Comparison of ENCODE assay signal across 1 cellular context in the genomic region with DNA sequence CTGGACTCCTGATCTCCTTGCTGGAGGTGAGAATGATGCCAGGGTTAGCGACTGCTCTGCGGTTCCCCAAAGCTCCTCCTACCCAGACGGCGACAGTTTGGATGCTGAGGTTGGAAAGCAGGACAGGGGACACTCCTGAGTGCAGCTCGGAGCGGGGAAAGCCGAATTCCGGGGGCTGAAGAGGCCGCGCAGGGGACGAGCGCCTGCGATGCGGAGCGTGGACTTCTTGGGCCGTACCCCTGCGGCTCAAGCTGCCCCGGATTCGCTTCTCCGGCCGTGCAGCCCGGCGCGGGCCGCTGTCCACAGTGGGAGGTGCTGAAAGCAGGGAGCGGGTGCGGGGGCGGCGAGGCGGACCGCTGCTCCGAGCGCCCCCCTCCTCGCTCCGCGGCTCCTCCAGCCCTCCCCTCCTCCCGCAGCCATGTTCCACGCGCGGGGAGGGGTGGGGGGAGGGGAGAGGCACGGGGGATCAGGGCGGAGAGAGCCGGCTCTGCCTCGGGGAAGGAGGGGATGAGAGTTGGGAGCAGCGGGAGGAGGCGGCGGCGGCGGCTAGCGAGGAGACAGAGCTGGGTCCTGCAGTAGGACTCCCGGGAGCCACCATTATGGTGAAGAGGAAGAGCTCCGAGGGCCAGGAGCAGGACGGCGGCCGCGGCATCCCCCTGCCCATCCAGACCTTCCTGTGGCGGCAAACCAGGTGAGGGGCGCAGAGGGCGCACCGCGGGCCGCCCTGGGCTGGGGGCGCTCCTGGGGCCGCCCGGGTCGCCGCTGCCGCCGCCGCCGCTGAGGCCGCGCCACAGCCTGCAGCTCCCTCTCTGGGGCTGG.
TF ChIP-seq lines count a peak whose summit lies in the region.

A gene with protein sequence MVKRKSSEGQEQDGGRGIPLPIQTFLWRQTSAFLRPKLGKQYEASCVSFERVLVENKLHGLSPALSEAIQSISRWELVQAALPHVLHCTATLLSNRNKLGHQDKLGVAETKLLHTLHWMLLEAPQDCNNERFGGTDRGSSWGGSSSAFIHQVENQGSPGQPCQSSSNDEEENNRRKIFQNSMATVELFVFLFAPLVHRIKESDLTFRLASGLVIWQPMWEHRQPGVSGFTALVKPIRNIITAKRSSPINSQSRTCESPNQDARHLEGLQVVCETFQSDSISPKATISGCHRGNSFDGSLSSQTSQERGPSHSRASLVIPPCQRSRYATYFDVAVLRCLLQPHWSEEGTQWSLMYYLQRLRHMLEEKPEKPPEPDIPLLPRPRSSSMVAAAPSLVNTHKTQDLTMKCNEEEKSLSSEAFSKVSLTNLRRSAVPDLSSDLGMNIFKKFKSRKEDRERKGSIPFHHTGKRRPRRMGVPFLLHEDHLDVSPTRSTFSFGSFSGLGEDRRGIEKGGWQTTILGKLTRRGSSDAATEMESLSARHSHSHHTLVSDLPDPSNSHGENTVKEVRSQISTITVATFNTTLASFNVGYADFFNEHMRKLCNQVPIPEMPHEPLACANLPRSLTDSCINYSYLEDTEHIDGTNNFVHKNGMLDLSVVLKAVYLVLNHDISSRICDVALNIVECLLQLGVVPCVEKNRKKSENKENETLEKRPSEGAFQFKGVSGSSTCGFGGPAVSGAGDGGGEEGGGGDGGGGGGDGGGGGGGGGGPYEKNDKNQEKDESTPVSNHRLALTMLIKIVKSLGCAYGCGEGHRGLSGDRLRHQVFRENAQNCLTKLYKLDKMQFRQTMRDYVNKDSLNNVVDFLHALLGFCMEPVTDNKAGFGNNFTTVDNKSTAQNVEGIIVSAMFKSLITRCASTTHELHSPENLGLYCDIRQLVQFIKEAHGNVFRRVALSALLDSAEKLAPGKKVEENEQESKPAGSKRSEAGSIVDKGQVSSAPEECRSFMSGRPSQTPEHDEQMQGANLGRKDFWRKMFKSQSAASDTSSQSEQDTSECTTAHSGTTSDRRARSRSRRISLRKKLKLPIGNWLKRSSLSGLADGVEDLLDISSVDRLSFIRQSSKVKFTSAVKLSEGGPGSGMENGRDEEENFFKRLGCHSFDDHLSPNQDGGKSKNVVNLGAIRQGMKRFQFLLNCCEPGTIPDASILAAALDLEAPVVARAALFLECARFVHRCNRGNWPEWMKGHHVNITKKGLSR (N-terminal part only) (plus strand): TSS at position 359 of the 819 bp plus-strand sequence. CDS start 241 bp downstream, at position 600.

TF ChIP-seq in WTC11, 78 proteins besides CTCF, POLR2A, EP300 and RAD21 (continued from another document):
- TF ChIP-seq, protein P1, sequence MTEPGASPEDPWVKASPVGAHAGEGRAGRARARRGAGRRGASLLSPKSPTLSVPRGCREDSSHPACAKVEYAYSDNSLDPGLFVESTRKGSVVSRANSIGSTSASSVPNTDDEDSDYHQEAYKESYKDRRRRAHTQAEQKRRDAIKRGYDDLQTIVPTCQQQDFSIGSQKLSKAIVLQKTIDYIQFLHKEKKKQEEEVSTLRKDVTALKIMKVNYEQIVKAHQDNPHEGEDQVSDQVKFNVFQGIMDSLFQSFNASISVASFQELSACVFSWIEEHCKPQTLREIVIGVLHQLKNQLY (CRISPR knock-in tag; IDR thresholded peaks at IDR 0.05), result peak; percentile 83; the same call in 1 of the 2 replicates
- TF ChIP-seq TCF7 (CRISPR knock-in tag; IDR thresholded peaks at IDR 0.05; ENCODE audit: low read depth) (peak; percentile 96), NFATC4 (CRISPR knock-in tag; IDR thresholded peaks at IDR 0.05) (no peak), JAZF1 (CRISPR knock-in tag; IDR thresholded peaks at IDR 0.05) (no peak), PRRX2 (CRISPR knock-in tag; IDR thresholded peaks at IDR 0.05) (no peak), GTF2I (CRISPR knock-in tag; conservative IDR thresholded peaks at IDR 0.05) (no peak), CREB1 (CRISPR knock-in tag; IDR thresholded peaks at IDR 0.05) (peak; percentile 96), ESRRA (CRISPR knock-in tag; IDR thresholded peaks at IDR 0.05; ENCODE audit: borderline replicate concordance) (peak; percentile 96), ZNF121 (CRISPR knock-in tag; IDR thresholded peaks at IDR 0.05) (no peak), SMAD4 (CRISPR knock-in tag; IDR thresholded peaks at IDR 0.05) (peak; percentile 89), ZBTB21 (CRISPR knock-in tag; IDR thresholded peaks at IDR 0.05; ENCODE audit: borderline replicate concordance) (peak; percentile 93), MYBL2 (CRISPR knock-in tag; IDR thresholded peaks at IDR 0.05) (peak; percentile 97), TP53 (CRISPR knock-in tag; IDR thresholded peaks at IDR 0.05) (peak; percentile 97), NFYB (CRISPR knock-in tag; conservative IDR thresholded peaks at IDR 0.05; ENCODE audit: low read depth) (peak; percentile 51; the same call in 1 of the 2 replicates), ZNF219 (CRISPR knock-in tag; IDR thresholded peaks at IDR 0.05; ENCODE audit: borderline replicate concordance) (peak; percentile 97; the same call in 1 of the 2 replicates)
- TF ChIP-seq, protein P2, sequence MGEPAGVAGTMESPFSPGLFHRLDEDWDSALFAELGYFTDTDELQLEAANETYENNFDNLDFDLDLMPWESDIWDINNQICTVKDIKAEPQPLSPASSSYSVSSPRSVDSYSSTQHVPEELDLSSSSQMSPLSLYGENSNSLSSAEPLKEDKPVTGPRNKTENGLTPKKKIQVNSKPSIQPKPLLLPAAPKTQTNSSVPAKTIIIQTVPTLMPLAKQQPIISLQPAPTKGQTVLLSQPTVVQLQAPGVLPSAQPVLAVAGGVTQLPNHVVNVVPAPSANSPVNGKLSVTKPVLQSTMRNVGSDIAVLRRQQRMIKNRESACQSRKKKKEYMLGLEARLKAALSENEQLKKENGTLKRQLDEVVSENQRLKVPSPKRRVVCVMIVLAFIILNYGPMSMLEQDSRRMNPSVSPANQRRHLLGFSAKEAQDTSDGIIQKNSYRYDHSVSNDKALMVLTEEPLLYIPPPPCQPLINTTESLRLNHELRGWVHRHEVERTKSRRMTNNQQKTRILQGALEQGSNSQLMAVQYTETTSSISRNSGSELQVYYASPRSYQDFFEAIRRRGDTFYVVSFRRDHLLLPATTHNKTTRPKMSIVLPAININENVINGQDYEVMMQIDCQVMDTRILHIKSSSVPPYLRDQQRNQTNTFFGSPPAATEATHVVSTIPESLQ (CRISPR knock-in tag; IDR thresholded peaks at IDR 0.05), result no peak
- TF ChIP-seq, protein P3, sequence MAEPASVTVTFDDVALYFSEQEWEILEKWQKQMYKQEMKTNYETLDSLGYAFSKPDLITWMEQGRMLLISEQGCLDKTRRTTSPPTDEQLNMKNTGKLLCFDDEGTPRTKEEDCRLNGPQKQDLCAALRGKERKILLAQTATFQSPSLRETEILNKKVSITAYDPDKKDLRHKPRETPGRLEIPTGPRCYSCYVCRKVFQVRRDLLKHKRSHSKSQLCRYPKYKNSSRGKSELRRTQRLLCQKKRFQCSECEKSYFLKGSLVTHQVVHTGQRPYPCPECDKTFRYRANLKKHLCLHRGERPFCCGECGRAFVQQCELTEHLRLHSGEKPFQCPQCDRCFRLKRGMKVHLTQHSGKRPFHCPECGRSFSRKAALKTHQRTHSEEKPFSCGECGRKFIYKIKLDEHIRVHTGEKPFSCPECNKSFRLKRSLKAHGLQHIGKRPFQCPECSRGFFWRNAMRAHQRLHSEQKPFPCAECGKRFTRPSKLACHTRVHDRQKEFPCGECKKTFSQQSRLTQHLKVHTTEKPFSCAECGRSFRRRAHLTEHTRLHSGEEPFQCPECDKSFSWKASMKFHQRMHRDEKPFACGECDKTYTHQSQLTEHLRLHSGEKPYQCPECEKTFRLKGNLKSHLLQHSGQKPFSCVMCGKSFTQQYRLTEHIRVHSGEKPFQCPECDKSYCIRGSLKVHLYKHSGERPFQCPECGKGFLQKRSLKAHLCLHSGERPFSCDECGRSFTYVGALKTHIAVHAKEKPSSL (CRISPR knock-in tag; conservative IDR thresholded peaks at IDR 0.05), result no peak
- TF ChIP-seq, protein P4, sequence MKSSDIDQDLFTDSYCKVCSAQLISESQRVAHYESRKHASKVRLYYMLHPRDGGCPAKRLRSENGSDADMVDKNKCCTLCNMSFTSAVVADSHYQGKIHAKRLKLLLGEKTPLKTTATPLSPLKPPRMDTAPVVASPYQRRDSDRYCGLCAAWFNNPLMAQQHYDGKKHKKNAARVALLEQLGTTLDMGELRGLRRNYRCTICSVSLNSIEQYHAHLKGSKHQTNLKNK (CRISPR knock-in tag; IDR thresholded peaks at IDR 0.05), result no peak
- TF ChIP-seq, protein P5, sequence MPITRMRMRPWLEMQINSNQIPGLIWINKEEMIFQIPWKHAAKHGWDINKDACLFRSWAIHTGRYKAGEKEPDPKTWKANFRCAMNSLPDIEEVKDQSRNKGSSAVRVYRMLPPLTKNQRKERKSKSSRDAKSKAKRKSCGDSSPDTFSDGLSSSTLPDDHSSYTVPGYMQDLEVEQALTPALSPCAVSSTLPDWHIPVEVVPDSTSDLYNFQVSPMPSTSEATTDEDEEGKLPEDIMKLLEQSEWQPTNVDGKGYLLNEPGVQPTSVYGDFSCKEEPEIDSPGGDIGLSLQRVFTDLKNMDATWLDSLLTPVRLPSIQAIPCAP (CRISPR knock-in tag; IDR thresholded peaks at IDR 0.05), result peak; percentile 91
- TF ChIP-seq, protein P6, sequence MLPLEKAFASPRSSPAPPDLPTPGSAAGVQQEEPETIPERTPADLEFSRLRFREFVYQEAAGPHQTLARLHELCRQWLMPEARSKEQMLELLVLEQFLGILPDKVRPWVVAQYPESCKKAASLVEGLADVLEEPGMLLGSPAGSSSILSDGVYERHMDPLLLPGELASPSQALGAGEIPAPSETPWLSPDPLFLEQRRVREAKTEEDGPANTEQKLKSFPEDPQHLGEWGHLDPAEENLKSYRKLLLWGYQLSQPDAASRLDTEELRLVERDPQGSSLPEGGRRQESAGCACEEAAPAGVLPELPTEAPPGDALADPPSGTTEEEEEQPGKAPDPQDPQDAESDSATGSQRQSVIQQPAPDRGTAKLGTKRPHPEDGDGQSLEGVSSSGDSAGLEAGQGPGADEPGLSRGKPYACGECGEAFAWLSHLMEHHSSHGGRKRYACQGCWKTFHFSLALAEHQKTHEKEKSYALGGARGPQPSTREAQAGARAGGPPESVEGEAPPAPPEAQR (CRISPR knock-in tag; IDR thresholded peaks at IDR 0.05), result no peak
- TF ChIP-seq, protein P7, sequence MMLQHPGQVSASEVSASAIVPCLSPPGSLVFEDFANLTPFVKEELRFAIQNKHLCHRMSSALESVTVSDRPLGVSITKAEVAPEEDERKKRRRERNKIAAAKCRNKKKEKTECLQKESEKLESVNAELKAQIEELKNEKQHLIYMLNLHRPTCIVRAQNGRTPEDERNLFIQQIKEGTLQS (CRISPR knock-in tag; conservative IDR thresholded peaks at IDR 0.05), result no peak
- TF ChIP-seq, protein P8, sequence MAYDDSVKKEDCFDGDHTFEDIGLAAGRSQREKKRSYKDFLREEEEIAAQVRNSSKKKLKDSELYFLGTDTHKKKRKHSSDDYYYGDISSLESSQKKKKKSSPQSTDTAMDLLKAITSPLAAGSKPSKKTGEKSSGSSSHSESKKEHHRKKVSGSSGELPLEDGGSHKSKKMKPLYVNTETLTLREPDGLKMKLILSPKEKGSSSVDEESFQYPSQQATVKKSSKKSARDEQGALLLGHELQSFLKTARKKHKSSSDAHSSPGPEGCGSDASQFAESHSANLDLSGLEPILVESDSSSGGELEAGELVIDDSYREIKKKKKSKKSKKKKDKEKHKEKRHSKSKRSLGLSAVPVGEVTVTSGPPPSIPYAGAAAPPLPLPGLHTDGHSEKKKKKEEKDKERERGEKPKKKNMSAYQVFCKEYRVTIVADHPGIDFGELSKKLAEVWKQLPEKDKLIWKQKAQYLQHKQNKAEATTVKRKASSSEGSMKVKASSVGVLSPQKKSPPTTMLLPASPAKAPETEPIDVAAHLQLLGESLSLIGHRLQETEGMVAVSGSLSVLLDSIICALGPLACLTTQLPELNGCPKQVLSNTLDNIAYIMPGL (CRISPR knock-in tag; IDR thresholded peaks at IDR 0.05), result peak; percentile 96
- TF ChIP-seq, protein P9, sequence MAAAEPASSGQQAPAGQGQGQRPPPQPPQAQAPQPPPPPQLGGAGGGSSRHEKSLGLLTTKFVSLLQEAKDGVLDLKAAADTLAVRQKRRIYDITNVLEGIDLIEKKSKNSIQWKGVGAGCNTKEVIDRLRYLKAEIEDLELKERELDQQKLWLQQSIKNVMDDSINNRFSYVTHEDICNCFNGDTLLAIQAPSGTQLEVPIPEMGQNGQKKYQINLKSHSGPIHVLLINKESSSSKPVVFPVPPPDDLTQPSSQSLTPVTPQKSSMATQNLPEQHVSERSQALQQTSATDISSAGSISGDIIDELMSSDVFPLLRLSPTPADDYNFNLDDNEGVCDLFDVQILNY (CRISPR knock-in tag; IDR thresholded peaks at IDR 0.05), result peak; percentile 89
- TF ChIP-seq, protein P10, sequence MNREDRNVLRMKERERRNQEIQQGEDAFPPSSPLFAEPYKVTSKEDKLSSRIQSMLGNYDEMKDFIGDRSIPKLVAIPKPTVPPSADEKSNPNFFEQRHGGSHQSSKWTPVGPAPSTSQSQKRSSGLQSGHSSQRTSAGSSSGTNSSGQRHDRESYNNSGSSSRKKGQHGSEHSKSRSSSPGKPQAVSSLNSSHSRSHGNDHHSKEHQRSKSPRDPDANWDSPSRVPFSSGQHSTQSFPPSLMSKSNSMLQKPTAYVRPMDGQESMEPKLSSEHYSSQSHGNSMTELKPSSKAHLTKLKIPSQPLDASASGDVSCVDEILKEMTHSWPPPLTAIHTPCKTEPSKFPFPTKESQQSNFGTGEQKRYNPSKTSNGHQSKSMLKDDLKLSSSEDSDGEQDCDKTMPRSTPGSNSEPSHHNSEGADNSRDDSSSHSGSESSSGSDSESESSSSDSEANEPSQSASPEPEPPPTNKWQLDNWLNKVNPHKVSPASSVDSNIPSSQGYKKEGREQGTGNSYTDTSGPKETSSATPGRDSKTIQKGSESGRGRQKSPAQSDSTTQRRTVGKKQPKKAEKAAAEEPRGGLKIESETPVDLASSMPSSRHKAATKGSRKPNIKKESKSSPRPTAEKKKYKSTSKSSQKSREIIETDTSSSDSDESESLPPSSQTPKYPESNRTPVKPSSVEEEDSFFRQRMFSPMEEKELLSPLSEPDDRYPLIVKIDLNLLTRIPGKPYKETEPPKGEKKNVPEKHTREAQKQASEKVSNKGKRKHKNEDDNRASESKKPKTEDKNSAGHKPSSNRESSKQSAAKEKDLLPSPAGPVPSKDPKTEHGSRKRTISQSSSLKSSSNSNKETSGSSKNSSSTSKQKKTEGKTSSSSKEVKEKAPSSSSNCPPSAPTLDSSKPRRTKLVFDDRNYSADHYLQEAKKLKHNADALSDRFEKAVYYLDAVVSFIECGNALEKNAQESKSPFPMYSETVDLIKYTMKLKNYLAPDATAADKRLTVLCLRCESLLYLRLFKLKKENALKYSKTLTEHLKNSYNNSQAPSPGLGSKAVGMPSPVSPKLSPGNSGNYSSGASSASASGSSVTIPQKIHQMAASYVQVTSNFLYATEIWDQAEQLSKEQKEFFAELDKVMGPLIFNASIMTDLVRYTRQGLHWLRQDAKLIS (CRISPR knock-in tag; IDR thresholded peaks at IDR 0.05; ENCODE audit: borderline replicate concordance), result peak; percentile 82; the same call in 1 of the 2 replicates
